Comparison of ENCODE assay signal across 26 cellular contexts in genomic region chr2:170092475-170092874, GRCh38.
A peak's percentile ranks its signal among the peaks of the same experiment; 100 is the strongest.
DNase-seq lines count a peak whose midpoint lies in the region; ATAC-seq, FAIRE-seq and TF ChIP-seq lines count a peak whose summit lies in the region.
"Had no signal": no experiment of that assay in that cellular context is flagged by ENCODE, and none has a peak within 500 bp of the region (broad histone marks: within the 10 kb centered on the region; RNA-seq: fewer than 3 reads in every experiment).

No MANE protein-coding gene starts in this region.

- DNase-seq in AG09319 (ENCODE audit: extremely low read depth, low read depth) (peak; percentile 42), IMR-90 (peak; percentile 38), bronchial epithelial cell (ENCODE audit: low read depth) (peak; percentile 69), fibroblast of villous mesenchyme (ENCODE audit: low read depth) (peak; percentile 30), NCI-H1694 (lab: John Stamatoyannopoulos, UW) (no peak), mucosa of gallbladder (ENCODE audit: low spot score) (no peak), aorta (no peak), NCI-H1105 treated with DMSO at 0.1 percent for 48 hours (lab: John Stamatoyannopoulos, UW) (no peak)
- DNase-seq: Caco-2; CD8-positive, alpha-beta T cell; DMS79; EL; GDM1; KG1; MG63; NCI-H1694 treated with DMSO at 0.1 percent for 48 hours; NCI-H2081; NCI-H2227 treated with DMSO at 0.1 percent for 48 hours; NCI-H510A; NCI-H69; SHP77 treated with DMSO at 0.1 percent for 48 hours had no signal

- H3K9ac ChIP-seq in IMR-90 (ENCODE audit: low read depth, low read length) = no peak overlapping the region

- no peak overlapping the region for H2BK120ac ChIP-seq in IMR-90 (ENCODE audit: low read depth, low read length)

- H3K27me3 ChIP-seq in IMR-90 (ENCODE audit: control insufficient read depth, insufficient read depth, low read length) (no peaks in the 10 kb centered on the region), bronchial epithelial cell (ENCODE audit: control insufficient read depth, insufficient read depth, low read length) (no peaks in the 10 kb centered on the region), aorta (ENCODE audit: control insufficient read depth in 1 of 2, insufficient read depth in 2 of 2, low read length in 1 of 2) (no peaks in the 10 kb centered on the region)
- H3K27me3 ChIP-seq: MG63 had no signal

- dilution Hi-C loops in IMR-90 (cut with HindIII; ENCODE audit: low sequenced_read_pairs, unreplicated experiment) = no loop called here

- no peak overlapping the region for H4K91ac ChIP-seq in IMR-90 (ENCODE audit: insufficient read depth, low read depth, low read length)

- H3K36me3 ChIP-seq in IMR-90 (ENCODE audit: control insufficient read depth, insufficient read depth, low read length) (no peaks in the 10 kb centered on the region), bronchial epithelial cell (ENCODE audit: control insufficient read depth, insufficient read depth, low read length) (no peaks in the 10 kb centered on the region), aorta (ENCODE audit: control insufficient read depth in 1 of 2, insufficient read depth in 2 of 2, low read length in 1 of 2) (no peaks in the 10 kb centered on the region)
- H3K36me3 ChIP-seq: MG63 had no signal

- no peak for TF ChIP-seq RAD21 in IMR-90 (IDR thresholded peaks at IDR 0.05; ENCODE audit: low read length)

- H3K4me3 ChIP-seq in IMR-90 (ENCODE audit: insufficient read depth, low read depth, low read length) (no peak overlapping the region), bronchial epithelial cell (ENCODE audit: low read depth, low read length) (no peak overlapping the region), fibroblast of villous mesenchyme (ENCODE audit: low read depth, low read length) (no peak overlapping the region), aorta (ENCODE audit: low read length in 2 of 2) (no peak overlapping the region)
- H3K4me3 ChIP-seq: GM12878, MG63 had no signal

- no peak overlapping the region for H2BK5ac ChIP-seq in IMR-90 (ENCODE audit: low read depth, low read length, poor library complexity, severe bottlenecking)

- TF ChIP-seq CTCF in AG09319 (IDR thresholded peaks at IDR 0.05; ENCODE audit: low read depth, low read length) = no peak
- TF ChIP-seq CTCF in IMR-90 (conservative IDR thresholded peaks at IDR 0.05; ENCODE audit: low read depth, low read length) = no peak
- no peak for TF ChIP-seq CTCF in bronchial epithelial cell (IDR thresholded peaks at IDR 0.05; ENCODE audit: insufficient read depth, low read length, severe bottlenecking)
- TF ChIP-seq CTCF in fibroblast of villous mesenchyme (IDR thresholded peaks at IDR 0.05; ENCODE audit: insufficient read depth, low read depth, low read length) = no peak

- no peak overlapping the region for H3K23ac ChIP-seq in IMR-90 (ENCODE audit: low read depth, low read length)

- no peak overlapping the region for H4K5ac ChIP-seq in IMR-90 (ENCODE audit: low read depth, low read length)

- H3K4me1 ChIP-seq in IMR-90 (ENCODE audit: control insufficient read depth, insufficient read depth, low read length) = no peaks in the 10 kb centered on the region
- no peaks in the 10 kb centered on the region for H3K4me1 ChIP-seq in aorta (ENCODE audit: control insufficient read depth in 1 of 2, insufficient read depth in 2 of 2, low read length in 2 of 2)
- H3K4me1 ChIP-seq: Caco-2 had no signal

- no peak overlapping the region for H4K8ac ChIP-seq in IMR-90 (ENCODE audit: low read depth in 2 of 2, low read length in 2 of 2)

- intact Hi-C loops in IMR-90 (cut with micrococcal nuclease) (loop anchor here (5.0 kb wide), 2 partner anchors 55 to 130 kb away; no protein-coding TSS in a partner anchor), aorta (cut with DNase I) (no loop called here)

- POLR2A ChIA-PET in IMR-90 (lab: Charles Lee; ENCODE audit: unreplicated experiment) = no interaction called here

- no peak overlapping the region for H3K27ac ChIP-seq in IMR-90 (ENCODE audit: insufficient read depth, low read length)
- no peak overlapping the region for H3K27ac ChIP-seq in aorta (ENCODE audit: low read depth in 1 of 2, low read length in 2 of 2)
- H3K27ac ChIP-seq: C4-2B had no signal

- H3K14ac ChIP-seq in IMR-90 (replicated peaks; ENCODE audit: low read depth, low read length) = no peak overlapping the region

- no peak overlapping the region for H2AK5ac ChIP-seq in IMR-90 (ENCODE audit: low read depth, low read length)

- no peak overlapping the region for H3K18ac ChIP-seq in IMR-90 (ENCODE audit: low read depth, low read length)

- no peak overlapping the region for H2BK20ac ChIP-seq in IMR-90 (ENCODE audit: low read depth, low read length)

- no peak overlapping the region for H3K4ac ChIP-seq in IMR-90 (ENCODE audit: low read depth, low read length)

- no peak overlapping the region for H2BK15ac ChIP-seq in IMR-90 (ENCODE audit: low read depth, low read length)

- in situ Hi-C loops in IMR-90 (cut with MboI; ENCODE audit: low sequenced_read_pairs) = no loop called here

- peak; percentile 18; the same call in 1 of the 2 replicates for ATAC-seq in IMR-90 (ENCODE audit: low read depth)
- no peak for ATAC-seq in aorta (ENCODE audit: low FRiP score)
- ATAC-seq: CD8-positive, alpha-beta T cell; GM12878; HCT116; Panc1 had no signal

- CTCF ChIA-PET in IMR-90 (lab: Yijun Ruan, JAX) = no interaction called here

- H3K79me1 ChIP-seq in IMR-90 (ENCODE audit: low read depth in 1 of 2, low read length in 2 of 2) = no peaks in the 10 kb centered on the region

- H3K56ac ChIP-seq in IMR-90 (ENCODE audit: extremely low read depth, insufficient read depth, low read length) = no peak overlapping the region

- no peak for FAIRE-seq in bronchial epithelial cell (lab: Jason Lieb, UNC)
- FAIRE-seq: A204.1, GM12878 had no signal

- no TSS peak for BruUV-seq in IMR-90 (replicated peaks; lab: Mats Ljungman, UMichigan)

- no peak overlapping the region for H2AFZ ChIP-seq in IMR-90 (replicated peaks; ENCODE audit: low read length, poor library complexity)

- H3K9me1 ChIP-seq in IMR-90 (ENCODE audit: insufficient read depth, low read length) = 0 out of 2 replicates have a peak, but pooled peaks cover 3% of the 10 kb centered on the region

- no peak for TF ChIP-seq POLR2A in IMR-90 (IDR thresholded peaks at IDR 0.05; ENCODE audit: low read depth, low read length)

- no peak overlapping the region for H2AK9ac ChIP-seq in IMR-90 (replicated peaks; ENCODE audit: low read depth, low read length, poor library complexity)

- no CpG with 5 or more reads among the region's 1 CpG for whole genome bisulfite sequencing in IMR-90 (ENCODE audit: extremely low coverage in 2 of 2, insufficient read length in 1 of 2), 2 experiments
- WGBS in aorta, 2 donors = 56 to 65% methylated on average over 1 of the region's 1 CpG

- no peak overlapping the region for H3K4me2 ChIP-seq in IMR-90 (ENCODE audit: low read depth, low read length)

- H3K9me3 ChIP-seq in IMR-90 (ENCODE audit: control insufficient read depth, insufficient read depth, low read length) = peaks cover 4% of the 10 kb centered on the region; the same call in 1 of the 2 replicates
- H3K9me3 ChIP-seq in aorta (ENCODE audit: control insufficient read depth, low read length) = no peaks in the 10 kb centered on the region
- H3K9me3 ChIP-seq: Caco-2, MG63 had no signal

- no peaks in the 10 kb centered on the region for H4K20me1 ChIP-seq in IMR-90 (ENCODE audit: insufficient read depth, low read length)

TF ChIP-seq in IMR-90, 13 proteins besides CTCF, POLR2A, EP300 and RAD21:
- TF ChIP-seq CHD1 (IDR thresholded peaks at IDR 0.05; ENCODE audit: low read depth, low read length) (no peak), USF2 (IDR thresholded peaks at IDR 0.05; ENCODE audit: low read depth, low read length) (no peak), MAFK (IDR thresholded peaks at IDR 0.05; ENCODE audit: low read depth, low read length) (peak; percentile 97), FOS (IDR thresholded peaks at IDR 0.05; ENCODE audit: low read depth, low read length) (no peak), MXI1 (IDR thresholded peaks at IDR 0.05; ENCODE audit: borderline replicate concordance, low read depth, low read length) (no peak), ELK1 (IDR thresholded peaks at IDR 0.05; ENCODE audit: borderline replicate concordance, low read depth, low read length) (no peak), MAZ (IDR thresholded peaks at IDR 0.05; ENCODE audit: borderline replicate concordance, low read depth, low read length) (no peak), BHLHE40 (IDR thresholded peaks at IDR 0.05; ENCODE audit: low read depth, low read length) (no peak), RCOR1 (IDR thresholded peaks at IDR 0.05; ENCODE audit: insufficient replicate concordance, low read length) (no peak), SMC3 (IDR thresholded peaks at IDR 0.05; ENCODE audit: low read depth, low read length) (no peak), RFX5 (IDR thresholded peaks at IDR 0.05; ENCODE audit: low read depth, low read length) (no peak), CEBPB (IDR thresholded peaks at IDR 0.05; ENCODE audit: low read depth, low read length) (no peak), NFE2L2 (IDR thresholded peaks at IDR 0.05; ENCODE audit: low read depth, low read length) (peak; percentile 81)

Comparison
In these comparisons a context has a peak if more than half of its experiments do, and no peak if none do; other contexts are left out.
1. DNase-seq: peak in AG09319 (single experiment), IMR-90 (single experiment), bronchial epithelial cell (single experiment) and fibroblast of villous mesenchyme (single experiment); none in NCI-H1694 (single experiment), mucosa of gallbladder (single experiment), aorta (0 of 2) and NCI-H1105 treated with DMSO at 0.1 percent for 48 hours (single experiment).